8 cellular contexts compared by ENCODE assay signal in the genomic region with DNA sequence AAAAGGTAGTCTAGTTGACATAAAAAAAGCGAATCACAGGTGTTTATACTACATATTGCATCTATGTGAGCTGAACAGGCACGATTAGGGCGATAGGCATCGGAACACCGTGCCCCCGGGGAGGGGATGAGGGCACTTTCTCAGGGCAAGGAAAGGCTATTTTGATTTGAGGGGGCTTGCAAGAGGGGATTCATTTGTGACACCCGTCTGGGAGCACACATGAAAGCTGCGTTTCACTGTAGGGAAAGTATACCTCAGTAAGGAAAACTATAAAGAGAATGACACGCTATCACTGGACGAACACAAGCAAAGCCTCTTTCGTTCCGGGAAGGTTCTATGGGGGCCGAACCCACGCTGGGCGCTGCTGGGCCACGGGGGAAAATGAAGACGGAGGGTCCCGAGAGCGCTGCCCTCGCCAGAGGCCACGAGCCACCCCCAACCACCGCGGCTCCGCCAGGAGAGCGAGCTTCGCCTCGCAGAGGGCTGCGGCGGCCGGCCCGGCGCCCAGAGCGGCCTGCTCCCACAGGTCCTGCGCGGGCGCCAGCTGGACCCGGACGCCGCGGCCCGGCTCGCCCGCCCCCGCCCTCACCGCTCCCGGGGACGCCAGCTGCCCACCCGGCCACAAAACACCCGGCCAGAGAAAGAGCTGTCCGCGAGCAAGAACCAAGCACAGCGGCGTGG. TPM values are rescaled to one million over a fixed set of nuclear protein-coding genes. Genes with fewer than 3 reads are reported as not detected.
A peak's percentile ranks its signal among the peaks of the same experiment; 100 is the strongest.
DNase-seq lines count a peak whose midpoint lies in the region; ATAC-seq, FAIRE-seq and TF ChIP-seq lines count a peak whose summit lies in the region.

No MANE protein-coding gene starts in this region.

- no peaks in the 10 kb centered on the region for H3K9me3 Mint-ChIP-seq in T-helper 2 cell treated with Interferon-gamma antibody and Interleukin-4, amounts not matched to agents 5 μg/mL and 100 μg/mL, for 36 hours
- H3K9me3 Mint-ChIP-seq in naive B cell = no peaks in the 10 kb centered on the region

- peak overlapping the region; percentile 95 for H3K27ac Mint-ChIP-seq in T-helper 2 cell treated with Interferon-gamma antibody and Interleukin-4, amounts not matched to agents 5 μg/mL and 100 μg/mL, for 36 hours
- H3K27ac Mint-ChIP-seq in naive B cell = peak overlapping the region; percentile 96 to 99 (median 96)

- H3K9ac ChIP-seq in endothelial cell of umbilical vein (replicated peaks; ENCODE audit: extremely low read depth, insufficient read depth, low read length) = peak overlapping the region; percentile 98

- no TSS peak for BruUV-seq in endothelial cell of umbilical vein (replicated peaks; lab: Mats Ljungman, UMichigan)

- H3K9me1 ChIP-seq in endothelial cell of umbilical vein (replicated peaks; ENCODE audit: control insufficient read depth, extremely low read depth, insufficient read depth, low read length) = no peaks in the 10 kb centered on the region

- POLR2A ChIA-PET in endothelial cell of umbilical vein (lab: Charles Lee) = interaction anchor here (0.6 to 1.3 kb wide), 11 partner anchors 12 to 462 kb away, joined by 3 to 11 read pairs (median 4); no protein-coding TSS in a partner anchor

- peaks cover 39% of the 10 kb centered on the region for H3K79me2 ChIP-seq in endothelial cell of umbilical vein (ENCODE audit: control insufficient read depth, insufficient read depth, low read length)

- no peak for TF ChIP-seq POLR2A in endothelial cell of umbilical vein (IDR thresholded peaks at IDR 0.05; ENCODE audit: low read depth, low read length)

- H3K27me3 Mint-ChIP-seq in T-helper 2 cell treated with Interferon-gamma antibody and Interleukin-4, amounts not matched to agents 5 μg/mL and 100 μg/mL, for 36 hours (ENCODE audit: low read depth) = no peaks in the 10 kb centered on the region
- no peaks in the 10 kb centered on the region for H3K27me3 Mint-ChIP-seq in naive B cell

- H3K4me1 ChIP-seq in endothelial cell of umbilical vein (ENCODE audit: control insufficient read depth, extremely low read depth, insufficient read depth, low read length) = peaks cover 6% of the 10 kb centered on the region

- H3K9me3 ChIP-seq in endothelial cell of umbilical vein (replicated peaks; ENCODE audit: control insufficient read depth, insufficient read depth, low read length) = no peaks in the 10 kb centered on the region

- no peaks in the 10 kb centered on the region for H4K20me1 ChIP-seq in endothelial cell of umbilical vein (replicated peaks; ENCODE audit: control insufficient read depth, extremely low read depth, insufficient read depth, low read length)

- peaks cover 46% of the 10 kb centered on the region for H3K4me1 Mint-ChIP-seq in T-helper 2 cell treated with Interferon-gamma antibody and Interleukin-4, amounts not matched to agents 5 μg/mL and 100 μg/mL, for 36 hours (ENCODE audit: low read depth)
- peaks cover 56 to 78% (median 63%) of the 10 kb centered on the region in 3 donors for H3K4me1 Mint-ChIP-seq in naive B cell

- H3K36me3 Mint-ChIP-seq in T-helper 2 cell treated with Interferon-gamma antibody and Interleukin-4, amounts not matched to agents 5 μg/mL and 100 μg/mL, for 36 hours (ENCODE audit: low read depth) = peaks cover 9% of the 10 kb centered on the region
- no peaks in the 10 kb centered on the region for H3K36me3 Mint-ChIP-seq in naive B cell

- FAIRE-seq in endothelial cell of umbilical vein (lab: Jason Lieb, UNC) = no peak

- no peaks in the 10 kb centered on the region for H3K36me3 ChIP-seq in endothelial cell of umbilical vein (ENCODE audit: control insufficient read depth in 2 of 2, extremely low read depth in 1 of 2, insufficient read depth in 2 of 2, low read length in 2 of 2)

- CTCF ChIA-PET in endothelial cell of umbilical vein (lab: Charles Lee) = interaction anchor here (0.6 to 4.1 kb wide), 11 partner anchors 12 to 276 kb away, joined by 3 to 21 read pairs (median 4); no protein-coding TSS in a partner anchor

- H3K4me2 ChIP-seq in endothelial cell of umbilical vein (ENCODE audit: insufficient read depth, low read length) = peak overlapping the region; percentile 87

- DNase-seq in activated CD4-positive, alpha-beta T cell treated with anti-CD3 and anti-CD28 coated beads for 4 hours = peak; percentile 8 to 14
- no peak for DNase-seq in activated CD4-positive, alpha-beta T cell treated with anti-CD3 and anti-CD28 coated beads for 48 hours
- no peak for DNase-seq in T-helper 2 cell treated with Interferon-gamma antibody and Interleukin-4, amounts not matched to agents 5 μg/mL and 100 μg/mL, for 36 hours (ENCODE audit: low spot score)
- peak; percentile 41 for DNase-seq in endothelial cell of umbilical vein (ENCODE audit: low read depth, low spot score)
- no peak for DNase-seq in naive B cell
- DNase-seq in stimulated activated naive CD4-positive, alpha-beta T cell treated with Interleukin-2 at 50 U/mL for 16 hours (lab: John Stamatoyannopoulos, UW) = no peak

- ATAC-seq in HG03064 (IDR thresholded peaks at IDR 0.05; ENCODE audit: low read depth, unreplicated experiment) (peak; percentile 13), naive B cell (ENCODE audit: low read depth in 2 of 2) (no peak), GM18870 (IDR thresholded peaks at IDR 0.05; ENCODE audit: unreplicated experiment) (no peak)

- intact Hi-C loops in endothelial cell of umbilical vein (cut with micrococcal nuclease) = loop anchor here (2.0 to 5.0 kb wide), 3 partner anchors 54 to 491 kb away; a partner anchor contains a TSS

- H3K4me3 Mint-ChIP-seq in T-helper 2 cell treated with Interferon-gamma antibody and Interleukin-4, amounts not matched to agents 5 μg/mL and 100 μg/mL, for 36 hours = peak overlapping the region; percentile 85
- peak overlapping the region; percentile 89 to 98 (median 94) for H3K4me3 Mint-ChIP-seq in naive B cell

- no peak for TF ChIP-seq CTCF in endothelial cell of umbilical vein (IDR thresholded peaks at IDR 0.05; ENCODE audit: extremely low read depth in 1 of 2, insufficient read depth in 1 of 2, low read depth in 1 of 2, low read length in 2 of 2)

- no peaks in the 10 kb centered on the region for H3K27me3 ChIP-seq in endothelial cell of umbilical vein (ENCODE audit: control insufficient read depth in 2 of 2, insufficient read depth in 2 of 2, low read length in 2 of 2)

- H3K4me3 ChIP-seq in endothelial cell of umbilical vein (replicated peaks in 1 of 3; ENCODE audit: insufficient read depth in 1 of 3, low read depth in 1 of 3, low read length in 3 of 3) = peak overlapping the region; percentile 32 to 79 (median 72)

- dilution Hi-C loops in endothelial cell of umbilical vein (cut with MboI; ENCODE audit: extremely low pct_ligation_motif_present, low sequenced_read_pairs) = no loop called here

- H3K27ac ChIP-seq in endothelial cell of umbilical vein (ENCODE audit: insufficient read depth, low read depth, low read length) = peak overlapping the region; percentile 97

- H2AFZ ChIP-seq in endothelial cell of umbilical vein (ENCODE audit: low read depth, low read length) = peak overlapping the region; percentile 92

TF ChIP-seq in endothelial cell of umbilical vein, 7 proteins besides CTCF, POLR2A, EP300 and RAD21:
- TF ChIP-seq JUN (IDR thresholded peaks at IDR 0.05; ENCODE audit: borderline replicate concordance, insufficient read depth, insufficient read length, low read depth) = no peak
- TF ChIP-seq GATA2 (IDR thresholded peaks at IDR 0.05; ENCODE audit: insufficient read depth, insufficient read length, low read depth, low read length) = no peak
- no peak for TF ChIP-seq POLR2AphosphoS5 (IDR thresholded peaks at IDR 0.05; ENCODE audit: insufficient read depth, low read depth, low read length)
- no peak for TF ChIP-seq MYC (IDR thresholded peaks at IDR 0.05; ENCODE audit: low read depth, low read length)
- no peak for TF ChIP-seq FOS (IDR thresholded peaks at IDR 0.05; ENCODE audit: borderline replicate concordance, insufficient read depth, low read length)
- TF ChIP-seq, protein P1, sequence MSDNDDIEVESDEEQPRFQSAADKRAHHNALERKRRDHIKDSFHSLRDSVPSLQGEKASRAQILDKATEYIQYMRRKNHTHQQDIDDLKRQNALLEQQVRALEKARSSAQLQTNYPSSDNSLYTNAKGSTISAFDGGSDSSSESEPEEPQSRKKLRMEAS (IDR thresholded peaks at IDR 0.05; ENCODE audit: insufficient read depth, insufficient read length) = no peak
- no peak for TF ChIP-seq EZH2 (IDR thresholded peaks at IDR 0.05; ENCODE audit: borderline replicate concordance, low read depth, low read length, severe bottlenecking)

RNA-seq across cellular contexts. Expression of a gene that starts 0.9 kb away (rescaled TPM):
- 20.9 and 21.7 TPM in 2 replicates for total RNA-seq in endothelial cell of umbilical vein
- polyA plus RNA-seq in endothelial cell of umbilical vein (4.9 and 8.2 TPM in 2 replicates), naive B cell (ENCODE audit: low read depth in 6 of 6) (100 to 1,000 TPM in 2 of 6 donors, 10 to 100 TPM in 4; 84.6 to 112 (median 99.1) TPM)
- 10.4 and 10.5 TPM in 2 replicates for polyA plus RNA-seq in endothelial cell of umbilical vein (2011; cell fraction: cytosol; rRNA removed)
- 18.8 and 22.0 TPM in 2 replicates for polyA plus RNA-seq in endothelial cell of umbilical vein (2011; cell fraction: nucleus; rRNA removed)
- 12.2 and 19.3 TPM in 2 replicates for polyA plus RNA-seq in endothelial cell of umbilical vein (2012)
- 10.2 and 16.1 TPM in 2 replicates for polyA minus RNA-seq in endothelial cell of umbilical vein
- 26.3 TPM for polyA minus RNA-seq in endothelial cell of umbilical vein (2011; cell fraction: cytosol; rRNA and poly(A)+ RNA removed)
- 13.1 and 17.0 TPM in 2 replicates for polyA minus RNA-seq in endothelial cell of umbilical vein (2011; cell fraction: nucleus; rRNA and poly(A)+ RNA removed)

Comparison
In these comparisons a context has a peak if more than half of its experiments do, and no peak if none do; other contexts are left out.
1. DNase-seq: peak in activated CD4-positive, alpha-beta T cell treated with anti-CD3 and anti-CD28 coated beads for 4 hours (2 of 2) and endothelial cell of umbilical vein (single experiment); none in activated CD4-positive, alpha-beta T cell treated with anti-CD3 and anti-CD28 coated beads for 48 hours (single experiment), T-helper 2 cell treated with Interferon-gamma antibody and Interleukin-4, amounts not matched to agents 5 μg/mL and 100 μg/mL, for 36 hours (single experiment), naive B cell (single experiment) and stimulated activated naive CD4-positive, alpha-beta T cell treated with Interleukin-2 at 50 U/mL for 16 hours (single experiment).